ENCODE assay signal across 27 cellular contexts in genomic region chr2:203083328-203083727, GRCh38.
"Had no signal": no experiment of that assay in that cellular context is flagged by ENCODE, and none has a peak within 500 bp of the region (broad histone marks: within the 10 kb centered on the region; RNA-seq: fewer than 3 reads in every experiment).

No MANE protein-coding gene starts in this region.

- H3K27ac ChIP-seq: neutrophil, pancreas, testis, upper lobe of left lung had no signal

- DNase-seq: cortex of kidney; hypothalamus; kidney; mucosa of descending colon; naive B cell; pancreas; stimulated activated CD4-positive, alpha-beta T cell treated with anti-CD3 and anti-CD28 coated beads, Interleukin-12 subunit alpha, Interleukin-12 subunit beta, amount 100 ng/mL, for 4 hours; stimulated activated CD4-positive, alpha-beta T cell treated with anti-CD3 and anti-CD28 coated beads, Interleukin-1b, Interleukin-23, amount 100 ng/mL, for 48 hours; stimulated activated CD4-positive, alpha-beta T cell treated with anti-CD3 and anti-CD28 coated beads, Interleukin-4, amount 100 ng/mL, for 1 hour; stimulated activated CD8-positive, alpha-beta memory T cell treated with anti-CD3 and anti-CD28 coated beads, Interleukin-4, amount 100 ng/mL, for 48 hours; stimulated activated naive CD4-positive, alpha-beta T cell treated with Interleukin-2 at 50 U/mL for 16 hours; stomach; substantia nigra; testis; tibial artery; upper lobe of left lung had no signal

- H3K27ac Mint-ChIP-seq: memory B cell; natural killer cell treated with Interleukin-12 subunit alpha and Interleukin-12 subunit beta and Interleukin-15 and Interleukin-18, amount 100 ng/mL, for 72 hours; progenitor cell of endocrine pancreas had no signal

- H3K27me3 ChIP-seq: neutrophil, pancreas, stomach, testis, tibial artery, upper lobe of left lung had no signal

- FAIRE-seq: frontal cortex, pancreas, urothelium cell line had no signal

- H3K4me1 ChIP-seq: testis had no signal

- H3K4me3 ChIP-seq: lung, mucosa of descending colon, pancreas, smooth muscle cell, stomach, testis, tibial artery, upper lobe of left lung had no signal

- H3K27me3 Mint-ChIP-seq: memory B cell; naive B cell; natural killer cell treated with Interleukin-12 subunit alpha and Interleukin-12 subunit beta and Interleukin-15 and Interleukin-18, amount 100 ng/mL, for 72 hours; progenitor cell of endocrine pancreas had no signal

- H3K4me3 Mint-ChIP-seq: memory B cell; naive B cell; natural killer cell treated with Interleukin-12 subunit alpha and Interleukin-12 subunit beta and Interleukin-15 and Interleukin-18, amount 100 ng/mL, for 72 hours; neural crest cell had no signal

- H3K9me3 Mint-ChIP-seq: memory B cell; naive B cell; natural killer cell treated with Interleukin-12 subunit alpha and Interleukin-12 subunit beta and Interleukin-15 and Interleukin-18, amount 100 ng/mL, for 72 hours; neural crest cell had no signal

- ATAC-seq: left lobe of liver; mucosa of descending colon; natural killer cell treated with Interleukin-12 subunit alpha and Interleukin-12 subunit beta and Interleukin-15 and Interleukin-18, amount 100 ng/mL, for 72 hours; pancreas; sciatic nerve had no signal

- H3K4me1 Mint-ChIP-seq: memory B cell, naive B cell had no signal

- H3K36me3 ChIP-seq: neutrophil, pancreas had no signal

- H3K9me3 ChIP-seq: mucosa of descending colon, neutrophil, pancreas, stomach, testis, tibial artery, upper lobe of left lung had no signal

- H3K4me2 ChIP-seq: smooth muscle cell had no signal
